8 cellular contexts compared by ENCODE assay signal in genomic region chr1:244599937-244600350, GRCh38. TPM values are rescaled to one million over a fixed set of nuclear protein-coding genes. Genes with fewer than 3 reads are reported as not detected.
DNase-seq lines count a peak whose midpoint lies in the region; ATAC-seq and TF ChIP-seq lines count a peak whose summit lies in the region.

No MANE protein-coding gene starts in this region.

- H3K36me3 Mint-ChIP-seq in stimulated activated memory B cell treated with anti-CD40 and anti-IgM and Interleukin-4, amounts not matched to agents 10 μg/mL and 1 μg/mL and 100 μg/mL, for 72 hours: no peaks in the 10 kb centered on the region
- no peaks in the 10 kb centered on the region for H3K36me3 Mint-ChIP-seq in Caco-2 (ENCODE audit: insufficient read depth, unreplicated experiment)

- no peaks in the 10 kb centered on the region for H3K9me3 ChIP-seq in Caco-2

- H3K4me1 ChIP-seq in Caco-2: no peaks in the 10 kb centered on the region

- peak overlapping the region; percentile 78 for H3K27ac Mint-ChIP-seq in stimulated activated memory B cell treated with anti-CD40 and anti-IgM and Interleukin-4, amounts not matched to agents 10 μg/mL and 1 μg/mL and 100 μg/mL, for 72 hours
- H3K27ac Mint-ChIP-seq in Caco-2 (ENCODE audit: unreplicated experiment): no peak overlapping the region

- H3K36me3 ChIP-seq in Caco-2 (ENCODE audit: control insufficient read depth, insufficient read depth, low read length): no peaks in the 10 kb centered on the region

- no peaks in the 10 kb centered on the region for H3K9me3 Mint-ChIP-seq in stimulated activated memory B cell treated with anti-CD40 and anti-IgM and Interleukin-4, amounts not matched to agents 10 μg/mL and 1 μg/mL and 100 μg/mL, for 72 hours
- H3K9me3 Mint-ChIP-seq in Caco-2 (ENCODE audit: unreplicated experiment): no peaks in the 10 kb centered on the region

- no peak overlapping the region for H3K4me3 ChIP-seq in Caco-2 (ENCODE audit: low read depth, low read length)

- peak; percentile 93 for ATAC-seq in GM21447 (IDR thresholded peaks at IDR 0.05; ENCODE audit: unreplicated experiment)
- ATAC-seq in stimulated activated memory B cell treated with anti-CD40 and anti-IgM and Interleukin-4, amounts not matched to agents 10 μg/mL and 1 μg/mL and 100 μg/mL, for 72 hours: peak; percentile 93

- CTCF ChIA-PET in Caco-2 (lab: Charles Lee): interaction anchor here (0.9 kb wide), 1 partner anchor 442 kb away, joined by 4 read pairs; no protein-coding TSS in a partner anchor

- peaks cover 10% of the 10 kb centered on the region for H3K27me3 Mint-ChIP-seq in stimulated activated memory B cell treated with anti-CD40 and anti-IgM and Interleukin-4, amounts not matched to agents 10 μg/mL and 1 μg/mL and 100 μg/mL, for 72 hours
- no peaks in the 10 kb centered on the region for H3K27me3 Mint-ChIP-seq in Caco-2 (ENCODE audit: insufficient read depth, unreplicated experiment)

- intact Hi-C loops in posterior cingulate gyrus (cut with DNase I): loop anchor here (5.0 kb wide), 2 partner anchors 52 to 442 kb away; partner anchors contain the start of gene DESI2
- intact Hi-C loops in Caco-2 (cut with micrococcal nuclease; ENCODE audit: unreplicated experiment): no loop called here

- no TSS peak for BruUV-seq in Caco-2 (replicated peaks; lab: Mats Ljungman, UMichigan)

- no peaks in the 10 kb centered on the region for H3K27me3 ChIP-seq in Caco-2 (replicated peaks; ENCODE audit: control insufficient read depth, insufficient read depth, low read length)

- POLR2A ChIA-PET in Caco-2 (lab: Charles Lee): no interaction called here

- in situ Hi-C loops in Caki2 (cut with HindIII; ENCODE audit: low pct_unique_long_range_greater_than_20kb, low sequenced_read_pairs): no loop called here

- H3K4me3 Mint-ChIP-seq in stimulated activated memory B cell treated with anti-CD40 and anti-IgM and Interleukin-4, amounts not matched to agents 10 μg/mL and 1 μg/mL and 100 μg/mL, for 72 hours: peak overlapping the region; percentile 46
- H3K4me3 Mint-ChIP-seq in Caco-2 (ENCODE audit: unreplicated experiment): no peak overlapping the region

- TF ChIP-seq CTCF in Caco-2 (IDR thresholded peaks at IDR 0.05; ENCODE audit: insufficient read depth in 1 of 2, low read depth in 1 of 2, low read length in 1 of 2, severe bottlenecking in 1 of 2, unreplicated experiment in 1 of 2): no peak

- DNase-seq in Caki2 (ENCODE audit: low read depth): peak; percentile 80
- DNase-seq in HT1080 (ENCODE audit: low read depth): peak; percentile 95
- DNase-seq in activated T-cell treated with anti-CD3 and anti-CD28 coated beads for 4 hours: peak; percentile 22
- DNase-seq in glomerular visceral epithelial cell (ENCODE audit: extremely low spot score): peak; percentile 82
- no peak for DNase-seq in posterior cingulate gyrus
- DNase-seq in Caco-2: no peak

- peaks cover 14% of the 10 kb centered on the region for H3K4me1 Mint-ChIP-seq in stimulated activated memory B cell treated with anti-CD40 and anti-IgM and Interleukin-4, amounts not matched to agents 10 μg/mL and 1 μg/mL and 100 μg/mL, for 72 hours
- no peaks in the 10 kb centered on the region for H3K4me1 Mint-ChIP-seq in Caco-2 (ENCODE audit: low read depth, unreplicated experiment)

RNA-seq across cellular contexts. Expression of gene DESI2, which starts 53.0 kb away (rescaled TPM):
- 43.2 and 55.6 TPM in 2 replicates for total RNA-seq in Caki2 (2014; rRNA removed; shearing (Covaris generic); ENCODE audit: low replicate concordance)
- total RNA-seq in HT1080 (2014; rRNA removed; shearing (Covaris generic)): 47.2 and 66.7 TPM in 2 replicates
- polyA plus RNA-seq in HT1080 (2015; cell fraction: cytosol; rRNA removed): 57.5 and 67.2 TPM in 2 replicates
- polyA plus RNA-seq in HT1080 (2015; cell fraction: nucleus; rRNA removed): 30.9 and 31.2 TPM in 2 replicates
- total RNA-seq in Caco-2 (2022): 47.7 and 51.0 TPM in 2 replicates

Comparison
In these comparisons a context has a peak if more than half of its experiments do, and no peak if none do; other contexts are left out.
1. DNase-seq: peak in Caki2 (single experiment), HT1080 (single experiment), activated T-cell treated with anti-CD3 and anti-CD28 coated beads for 4 hours (single experiment) and glomerular visceral epithelial cell (single experiment); none in posterior cingulate gyrus (0 of 10) and Caco-2 (0 of 2).